28 cellular contexts compared by ENCODE assay signal in genomic region chr12:123861392-123861791, GRCh38.
"Had no signal": no experiment of that assay in that cellular context is flagged by ENCODE, and none has a peak within 500 bp of the region (broad histone marks: within the 10 kb centered on the region; RNA-seq: fewer than 3 reads in every experiment).

No MANE protein-coding gene starts in this region.

- H3K36me3 ChIP-seq: colonic mucosa, esophagus muscularis mucosa, esophagus squamous epithelium, gastrocnemius medialis, gastroesophageal sphincter, heart left ventricle, heart right ventricle had no signal

- H3K27ac ChIP-seq: colonic mucosa, coronary artery, epithelial cell of prostate, esophagus muscularis mucosa, esophagus squamous epithelium, foreskin keratinocyte, gastrocnemius medialis, gastroesophageal sphincter, heart left ventricle, heart right ventricle had no signal

- ATAC-seq: effector memory CD8-positive, alpha-beta T cell; esophagus mucosa; foreskin keratinocyte; gastrocnemius medialis; gastroesophageal sphincter; heart left ventricle; heart right ventricle had no signal

- H3K4me1 ChIP-seq: colonic mucosa, esophagus muscularis mucosa, esophagus squamous epithelium, foreskin keratinocyte, gastrocnemius medialis, gastroesophageal sphincter, heart left ventricle, heart right ventricle had no signal

- FAIRE-seq: colon, endometrium, endothelial cell of umbilical vein, frontal cortex had no signal

- DNase-seq: colonic mucosa; cortex of kidney; dermis blood vessel endothelial cell; dorsolateral prefrontal cortex; effector CD4-positive, alpha-beta T cell; effector CD8-positive, alpha-beta T cell; effector memory CD4-positive, alpha-beta T cell; effector memory CD8-positive, alpha-beta T cell; endodermal cell; erythroblast; esophagus squamous epithelium; foreskin fibroblast; foreskin keratinocyte; foreskin melanocyte; gastrocnemius medialis; glutamatergic neuron; head of caudate nucleus; heart left ventricle; heart right ventricle had no signal

- H3K27me3 ChIP-seq: colonic mucosa, dorsolateral prefrontal cortex had no signal

- H3K4me3 ChIP-seq: colonic mucosa, coronary artery, dorsolateral prefrontal cortex, esophagus muscularis mucosa, esophagus squamous epithelium, gastrocnemius medialis, gastroesophageal sphincter, heart left ventricle, heart right ventricle had no signal

- H3K9me3 ChIP-seq: colonic mucosa, esophagus muscularis mucosa, esophagus squamous epithelium, gastrocnemius medialis, gastroesophageal sphincter, heart left ventricle, heart right ventricle had no signal
